ENCODE assay signal across 1 cellular context in the genomic region with DNA sequence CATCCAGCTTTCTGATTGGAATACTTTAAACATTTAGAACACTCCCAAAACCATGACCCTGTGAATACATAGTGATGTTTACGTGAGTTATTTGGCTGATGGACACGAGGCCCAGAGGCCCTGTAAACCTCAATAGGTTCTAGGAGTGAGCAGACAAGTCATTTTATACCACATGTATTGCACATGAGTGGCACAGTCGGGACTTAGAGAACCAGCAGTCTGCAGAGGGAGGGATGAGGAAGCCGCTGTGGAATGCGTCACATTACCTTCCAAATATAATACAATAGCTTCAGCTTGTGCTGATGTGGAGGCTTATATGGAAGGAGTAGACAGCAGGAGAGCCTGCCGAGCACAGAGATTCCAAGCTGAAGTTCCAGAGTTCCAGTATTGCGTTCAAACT.
TF ChIP-seq lines count a peak whose summit lies in the region.

No MANE protein-coding gene starts in this region.

TF ChIP-seq in GM23338, 12 proteins besides CTCF, POLR2A, EP300 and RAD21 (continued from another document):
- TF ChIP-seq, protein P1, sequence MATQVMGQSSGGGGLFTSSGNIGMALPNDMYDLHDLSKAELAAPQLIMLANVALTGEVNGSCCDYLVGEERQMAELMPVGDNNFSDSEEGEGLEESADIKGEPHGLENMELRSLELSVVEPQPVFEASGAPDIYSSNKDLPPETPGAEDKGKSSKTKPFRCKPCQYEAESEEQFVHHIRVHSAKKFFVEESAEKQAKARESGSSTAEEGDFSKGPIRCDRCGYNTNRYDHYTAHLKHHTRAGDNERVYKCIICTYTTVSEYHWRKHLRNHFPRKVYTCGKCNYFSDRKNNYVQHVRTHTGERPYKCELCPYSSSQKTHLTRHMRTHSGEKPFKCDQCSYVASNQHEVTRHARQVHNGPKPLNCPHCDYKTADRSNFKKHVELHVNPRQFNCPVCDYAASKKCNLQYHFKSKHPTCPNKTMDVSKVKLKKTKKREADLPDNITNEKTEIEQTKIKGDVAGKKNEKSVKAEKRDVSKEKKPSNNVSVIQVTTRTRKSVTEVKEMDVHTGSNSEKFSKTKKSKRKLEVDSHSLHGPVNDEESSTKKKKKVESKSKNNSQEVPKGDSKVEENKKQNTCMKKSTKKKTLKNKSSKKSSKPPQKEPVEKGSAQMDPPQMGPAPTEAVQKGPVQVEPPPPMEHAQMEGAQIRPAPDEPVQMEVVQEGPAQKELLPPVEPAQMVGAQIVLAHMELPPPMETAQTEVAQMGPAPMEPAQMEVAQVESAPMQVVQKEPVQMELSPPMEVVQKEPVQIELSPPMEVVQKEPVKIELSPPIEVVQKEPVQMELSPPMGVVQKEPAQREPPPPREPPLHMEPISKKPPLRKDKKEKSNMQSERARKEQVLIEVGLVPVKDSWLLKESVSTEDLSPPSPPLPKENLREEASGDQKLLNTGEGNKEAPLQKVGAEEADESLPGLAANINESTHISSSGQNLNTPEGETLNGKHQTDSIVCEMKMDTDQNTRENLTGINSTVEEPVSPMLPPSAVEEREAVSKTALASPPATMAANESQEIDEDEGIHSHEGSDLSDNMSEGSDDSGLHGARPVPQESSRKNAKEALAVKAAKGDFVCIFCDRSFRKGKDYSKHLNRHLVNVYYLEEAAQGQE (IDR thresholded peaks at IDR 0.05; ENCODE audit: unreplicated experiment), result no peak
- TF ChIP-seq STAT1 (IDR thresholded peaks at IDR 0.05; ENCODE audit: unreplicated experiment) (no peak), EZH2phosphoT487 (IDR thresholded peaks at IDR 0.05; ENCODE audit: unreplicated experiment) (no peak), POLR2AphosphoS5 (IDR thresholded peaks at IDR 0.05; ENCODE audit: low read depth) (no peak), EZH2 (IDR thresholded peaks at IDR 0.05; ENCODE audit: low read depth, unreplicated experiment) (no peak), ZNF114 (CRISPR knock-in tag; IDR thresholded peaks at IDR 0.05) (no peak)
- TF ChIP-seq, protein P2, sequence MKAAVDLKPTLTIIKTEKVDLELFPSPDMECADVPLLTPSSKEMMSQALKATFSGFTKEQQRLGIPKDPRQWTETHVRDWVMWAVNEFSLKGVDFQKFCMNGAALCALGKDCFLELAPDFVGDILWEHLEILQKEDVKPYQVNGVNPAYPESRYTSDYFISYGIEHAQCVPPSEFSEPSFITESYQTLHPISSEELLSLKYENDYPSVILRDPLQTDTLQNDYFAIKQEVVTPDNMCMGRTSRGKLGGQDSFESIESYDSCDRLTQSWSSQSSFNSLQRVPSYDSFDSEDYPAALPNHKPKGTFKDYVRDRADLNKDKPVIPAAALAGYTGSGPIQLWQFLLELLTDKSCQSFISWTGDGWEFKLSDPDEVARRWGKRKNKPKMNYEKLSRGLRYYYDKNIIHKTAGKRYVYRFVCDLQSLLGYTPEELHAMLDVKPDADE (IDR thresholded peaks at IDR 0.05), result no peak
- TF ChIP-seq, protein P3, sequence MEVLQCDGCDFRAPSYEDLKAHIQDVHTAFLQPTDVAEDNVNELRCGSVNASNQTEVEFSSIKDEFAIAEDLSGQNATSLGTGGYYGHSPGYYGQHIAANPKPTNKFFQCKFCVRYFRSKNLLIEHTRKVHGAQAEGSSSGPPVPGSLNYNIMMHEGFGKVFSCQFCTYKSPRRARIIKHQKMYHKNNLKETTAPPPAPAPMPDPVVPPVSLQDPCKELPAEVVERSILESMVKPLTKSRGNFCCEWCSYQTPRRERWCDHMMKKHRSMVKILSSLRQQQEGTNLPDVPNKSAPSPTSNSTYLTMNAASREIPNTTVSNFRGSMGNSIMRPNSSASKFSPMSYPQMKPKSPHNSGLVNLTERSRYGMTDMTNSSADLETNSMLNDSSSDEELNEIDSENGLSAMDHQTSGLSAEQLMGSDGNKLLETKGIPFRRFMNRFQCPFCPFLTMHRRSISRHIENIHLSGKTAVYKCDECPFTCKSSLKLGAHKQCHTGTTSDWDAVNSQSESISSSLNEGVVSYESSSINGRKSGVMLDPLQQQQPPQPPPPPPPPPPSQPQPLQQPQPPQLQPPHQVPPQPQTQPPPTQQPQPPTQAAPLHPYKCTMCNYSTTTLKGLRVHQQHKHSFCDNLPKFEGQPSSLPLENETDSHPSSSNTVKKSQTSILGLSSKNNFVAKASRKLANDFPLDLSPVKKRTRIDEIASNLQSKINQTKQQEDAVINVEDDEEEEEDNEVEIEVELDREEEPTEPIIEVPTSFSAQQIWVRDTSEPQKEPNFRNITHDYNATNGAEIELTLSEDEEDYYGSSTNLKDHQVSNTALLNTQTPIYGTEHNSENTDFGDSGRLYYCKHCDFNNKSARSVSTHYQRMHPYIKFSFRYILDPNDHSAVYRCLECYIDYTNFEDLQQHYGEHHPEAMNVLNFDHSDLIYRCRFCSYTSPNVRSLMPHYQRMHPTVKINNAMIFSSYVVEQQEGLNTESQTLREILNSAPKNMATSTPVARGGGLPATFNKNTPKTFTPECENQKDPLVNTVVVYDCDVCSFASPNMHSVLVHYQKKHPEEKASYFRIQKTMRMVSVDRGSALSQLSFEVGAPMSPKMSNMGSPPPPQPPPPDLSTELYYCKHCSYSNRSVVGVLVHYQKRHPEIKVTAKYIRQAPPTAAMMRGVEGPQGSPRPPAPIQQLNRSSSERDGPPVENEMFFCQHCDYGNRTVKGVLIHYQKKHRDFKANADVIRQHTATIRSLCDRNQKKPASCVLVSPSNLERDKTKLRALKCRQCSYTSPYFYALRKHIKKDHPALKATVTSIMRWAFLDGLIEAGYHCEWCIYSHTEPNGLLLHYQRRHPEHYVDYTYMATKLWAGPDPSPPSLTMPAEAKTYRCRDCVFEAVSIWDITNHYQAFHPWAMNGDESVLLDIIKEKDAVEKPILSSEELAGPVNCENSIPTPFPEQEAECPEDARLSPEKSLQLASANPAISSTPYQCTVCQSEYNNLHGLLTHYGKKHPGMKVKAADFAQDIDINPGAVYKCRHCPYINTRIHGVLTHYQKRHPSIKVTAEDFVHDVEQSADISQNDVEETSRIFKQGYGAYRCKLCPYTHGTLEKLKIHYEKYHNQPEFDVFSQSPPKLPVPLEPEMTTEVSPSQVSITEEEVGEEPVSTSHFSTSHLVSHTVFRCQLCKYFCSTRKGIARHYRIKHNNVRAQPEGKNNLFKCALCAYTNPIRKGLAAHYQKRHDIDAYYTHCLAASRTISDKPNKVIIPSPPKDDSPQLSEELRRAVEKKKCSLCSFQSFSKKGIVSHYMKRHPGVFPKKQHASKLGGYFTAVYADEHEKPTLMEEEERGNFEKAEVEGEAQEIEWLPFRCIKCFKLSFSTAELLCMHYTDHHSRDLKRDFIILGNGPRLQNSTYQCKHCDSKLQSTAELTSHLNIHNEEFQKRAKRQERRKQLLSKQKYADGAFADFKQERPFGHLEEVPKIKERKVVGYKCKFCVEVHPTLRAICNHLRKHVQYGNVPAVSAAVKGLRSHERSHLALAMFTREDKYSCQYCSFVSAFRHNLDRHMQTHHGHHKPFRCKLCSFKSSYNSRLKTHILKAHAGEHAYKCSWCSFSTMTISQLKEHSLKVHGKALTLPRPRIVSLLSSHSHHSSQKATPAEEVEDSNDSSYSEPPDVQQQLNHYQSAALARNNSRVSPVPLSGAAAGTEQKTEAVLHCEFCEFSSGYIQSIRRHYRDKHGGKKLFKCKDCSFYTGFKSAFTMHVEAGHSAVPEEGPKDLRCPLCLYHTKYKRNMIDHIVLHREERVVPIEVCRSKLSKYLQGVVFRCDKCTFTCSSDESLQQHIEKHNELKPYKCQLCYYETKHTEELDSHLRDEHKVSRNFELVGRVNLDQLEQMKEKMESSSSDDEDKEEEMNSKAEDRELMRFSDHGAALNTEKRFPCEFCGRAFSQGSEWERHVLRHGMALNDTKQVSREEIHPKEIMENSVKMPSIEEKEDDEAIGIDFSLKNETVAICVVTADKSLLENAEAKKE (CRISPR knock-in tag; IDR thresholded peaks at IDR 0.05), result no peak
TF ChIP-seq in GM23338: peak in this region for 0.
